Comparison of ENCODE assay signal across 8 cellular contexts in the genomic region with DNA sequence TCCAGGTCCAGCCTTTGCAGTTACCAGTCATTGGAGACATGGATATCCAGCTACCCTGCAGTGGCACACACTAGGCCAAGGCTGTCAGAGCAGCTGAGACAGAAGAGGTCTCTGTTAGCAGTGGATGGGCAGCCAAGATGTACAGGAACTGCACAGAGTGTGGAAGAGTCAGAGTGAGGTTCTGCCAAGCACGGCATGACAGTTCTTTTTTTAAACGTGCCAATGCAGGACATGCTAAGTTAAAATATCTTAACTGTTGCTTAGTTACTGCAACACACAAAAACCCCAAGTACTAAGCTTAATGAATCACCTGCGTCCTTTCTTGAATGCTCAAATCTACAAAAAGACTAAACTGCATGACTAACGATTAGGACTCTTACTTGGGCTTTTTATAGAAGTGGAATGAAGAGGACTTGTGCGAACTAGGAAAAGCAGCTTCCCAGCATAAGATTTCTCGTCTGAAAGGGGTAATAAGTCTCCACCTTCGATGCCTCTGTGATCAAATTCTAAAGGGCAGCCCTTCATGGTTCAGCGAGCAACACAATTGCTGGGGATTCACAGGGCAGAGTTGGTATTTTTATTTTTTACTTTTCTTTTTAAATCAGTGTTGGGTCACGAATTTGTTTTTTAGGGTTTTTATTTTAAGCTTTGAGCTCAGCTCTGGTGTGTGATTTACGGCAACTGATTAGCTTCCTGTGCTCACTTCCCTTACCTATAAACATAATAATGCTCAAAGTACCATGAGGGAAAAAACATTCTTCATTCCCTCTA. TPM values are rescaled to one million over a fixed set of nuclear protein-coding genes. Genes with fewer than 3 reads are reported as not detected.
A peak's percentile ranks its signal among the peaks of the same experiment; 100 is the strongest.
DNase-seq lines count a peak whose midpoint lies in the region; ATAC-seq, FAIRE-seq and TF ChIP-seq lines count a peak whose summit lies in the region.

No MANE protein-coding gene starts in this region.

- intact Hi-C loops in naive thymus-derived CD4-positive, alpha-beta T cell (cut with micrococcal nuclease) = loop anchor here in 1 of 2 donors (1.0 kb wide), 1 partner anchor 21 kb away; the partner anchor contains the start of gene MAPK1IP1L

- H3K27me3 Mint-ChIP-seq in effector memory CD8-positive, alpha-beta T cell = no peaks in the 10 kb centered on the region
- no peaks in the 10 kb centered on the region for H3K27me3 Mint-ChIP-seq in naive thymus-derived CD4-positive, alpha-beta T cell

- DNase-seq in A549 (ENCODE audit: low read depth in 1 of 2, low spot score in 1 of 2) (peak in 1 of 2 experiments; percentile 32), SW 1271 (lab: John Stamatoyannopoulos, UW) (no peak), H7 (no peak)
- DNase-seq in effector memory CD8-positive, alpha-beta T cell = peak in 1 of 3 experiments; percentile 9
- DNase-seq in naive thymus-derived CD4-positive, alpha-beta T cell = peak in 5 of 9 donors; percentile 28 to 49 (median 37)

- H3K4me2 ChIP-seq in A549 (no peak overlapping the region), SU-DHL-6 (ENCODE audit: low read depth, low read length, poor library complexity, severe bottlenecking) (peak overlapping the region; percentile 56)

- TF ChIP-seq RAD21 in A549 (conservative IDR thresholded peaks at IDR 0.05 in 1 of 2, IDR thresholded peaks at IDR 0.05 in 1 of 2) = no peak

- H3K9me2 ChIP-seq in SU-DHL-6 (replicated peaks; ENCODE audit: insufficient read depth, low read length) = no peaks in the 10 kb centered on the region

- H3K4me3 Mint-ChIP-seq in effector memory CD8-positive, alpha-beta T cell = peak overlapping the region; percentile 24 to 53
- H3K4me3 Mint-ChIP-seq in naive thymus-derived CD4-positive, alpha-beta T cell = peak overlapping the region; percentile 39 to 83 (median 73)

- H2AFZ ChIP-seq in SU-DHL-6 (ENCODE audit: low read depth, low read length, severe bottlenecking) = no peak overlapping the region

- H3K9me3 ChIP-seq in A549 (no peaks in the 10 kb centered on the region), SU-DHL-6 (ENCODE audit: insufficient read depth, low read length) (no peaks in the 10 kb centered on the region)
- H3K9me3 ChIP-seq in naive thymus-derived CD4-positive, alpha-beta T cell (ENCODE audit: control insufficient read depth in 2 of 3, low read length in 3 of 3) = no peaks in the 10 kb centered on the region

- FAIRE-seq in A549 (lab: Jason Lieb, UNC) = no peak

- no peaks in the 10 kb centered on the region for H4K20me1 ChIP-seq in SU-DHL-6 (ENCODE audit: low read depth, low read length)

- ATAC-seq in A549 (peak; percentile 51 to 58; a peak in 5 of 6 replicates), GM18498 (IDR thresholded peaks at IDR 0.05; ENCODE audit: unreplicated experiment) (peak; percentile 48), HG02938 (IDR thresholded peaks at IDR 0.05; ENCODE audit: unreplicated experiment) (peak; percentile 54)
- peak; percentile 83 for ATAC-seq in effector memory CD8-positive, alpha-beta T cell (replicated peaks)
- peak; percentile 80 for ATAC-seq in naive thymus-derived CD4-positive, alpha-beta T cell

- H3K36me3 Mint-ChIP-seq in effector memory CD8-positive, alpha-beta T cell (ENCODE audit: insufficient read depth) = peaks cover 6% of the 10 kb centered on the region
- peaks cover 0 to 6% (median 0%) of the 10 kb centered on the region in 5 donors for H3K36me3 Mint-ChIP-seq in naive thymus-derived CD4-positive, alpha-beta T cell

- no peaks in the 10 kb centered on the region for H3K27me3 ChIP-seq in SU-DHL-6 (ENCODE audit: low read length)
- no peaks in the 10 kb centered on the region for H3K27me3 ChIP-seq in naive thymus-derived CD4-positive, alpha-beta T cell (ENCODE audit: control insufficient read depth in 2 of 2, insufficient read depth in 2 of 2, low read length in 2 of 2)
- H3K27me3 ChIP-seq in H7 (ENCODE audit: control insufficient read depth, insufficient read depth, low read length) = no peaks in the 10 kb centered on the region

- peaks cover 20 to 35% of the 10 kb centered on the region in 2 donors for H3K4me1 Mint-ChIP-seq in effector memory CD8-positive, alpha-beta T cell (ENCODE audit: low read depth in 2 of 2)
- H3K4me1 Mint-ChIP-seq in naive thymus-derived CD4-positive, alpha-beta T cell = peaks cover 10 to 42% (median 28%) of the 10 kb centered on the region in 7 donors

- TF ChIP-seq CTCF in A549 (IDR thresholded peaks at IDR 0.05) (no peak), SU-DHL-6 (IDR thresholded peaks at IDR 0.05; ENCODE audit: insufficient read depth, low read length, poor library complexity, severe bottlenecking) (no peak)

- H3K9ac ChIP-seq in SU-DHL-6 (ENCODE audit: low read length) = peak overlapping the region; percentile 11; the same call in 1 of the 2 replicates

- CTCF ChIA-PET in A549 (lab: Yijun Ruan, JAX) = interaction anchor here (0.6 to 3.2 kb wide), 8 partner anchors 12 to 353 kb away, joined by 3 to 17 read pairs (median 5); partner anchors contain the start of gene MAPK1IP1L
- CTCF ChIA-PET in naive thymus-derived CD4-positive, alpha-beta T cell (lab: Charles Lee) = interaction anchor here (0.5 to 1.2 kb wide), 5 partner anchors 21 to 199 kb away, joined by 4 to 7 read pairs (median 5); partner anchors contain the start of genes FBXO34 and MAPK1IP1L

- WGBS in A549 (ENCODE audit: missing lambda C conversion rate) = 60% methylated on average over 10 of the region's 10 CpGs

- H3K27ac ChIP-seq in A549 = no peak overlapping the region
- peak overlapping the region; percentile 71 for H3K27ac ChIP-seq in SU-DHL-6 (ENCODE audit: low read depth, low read length)
- peak overlapping the region; percentile 39 for H3K27ac ChIP-seq in naive thymus-derived CD4-positive, alpha-beta T cell (ENCODE audit: low read depth, low read length)

- H3K4me1 ChIP-seq in A549 = peaks cover 3% of the 10 kb centered on the region; the same call in 1 of the 3 replicates
- peaks cover 0 to 10% of the 10 kb centered on the region in 2 donors for H3K4me1 ChIP-seq in naive thymus-derived CD4-positive, alpha-beta T cell (ENCODE audit: control insufficient read depth in 2 of 2, insufficient read depth in 2 of 2, low read length in 2 of 2)

- no peak for TF ChIP-seq POLR2A in A549 (IDR thresholded peaks at IDR 0.05; ENCODE audit: low read length)

- H3K79me2 ChIP-seq in SU-DHL-6 (ENCODE audit: insufficient read depth, low read length) = no peaks in the 10 kb centered on the region

- peaks cover 32% of the 10 kb centered on the region for H3F3A ChIP-seq in SU-DHL-6 (ENCODE audit: insufficient read depth)

- H3K9me3 Mint-ChIP-seq in effector memory CD8-positive, alpha-beta T cell = no peaks in the 10 kb centered on the region
- H3K9me3 Mint-ChIP-seq in naive thymus-derived CD4-positive, alpha-beta T cell = no peaks in the 10 kb centered on the region

- H3K27ac Mint-ChIP-seq in effector memory CD8-positive, alpha-beta T cell = peak overlapping the region; percentile 81 to 86
- H3K27ac Mint-ChIP-seq in naive thymus-derived CD4-positive, alpha-beta T cell = peak overlapping the region; percentile 64 to 95 (median 90)

- no peak for TF ChIP-seq EP300 in A549 (IDR thresholded peaks at IDR 0.05)

- H3K4me3 ChIP-seq in A549 (no peak overlapping the region), SU-DHL-6 (ENCODE audit: insufficient read depth, low read length, poor library complexity, severe bottlenecking) (no peak overlapping the region), H7 (ENCODE audit: insufficient read depth, low read depth, low read length) (no peak overlapping the region)
- H3K4me3 ChIP-seq in naive thymus-derived CD4-positive, alpha-beta T cell (ENCODE audit: low read length) = peak overlapping the region; percentile 10

- POLR2A ChIA-PET in A549 (lab: Yijun Ruan, JAX) = interaction anchor here (1.8 kb wide), 1 partner anchor 21 kb away, joined by 9 read pairs; the partner anchor contains the start of gene MAPK1IP1L
- POLR2A ChIA-PET in naive thymus-derived CD4-positive, alpha-beta T cell (lab: Charles Lee) = interaction anchor here (0.5 to 1.1 kb wide), 3 partner anchors 8 to 23 kb away, joined by 3 to 4 read pairs (median 3); partner anchors contain the start of gene MAPK1IP1L

- no peaks in the 10 kb centered on the region for H3K36me3 ChIP-seq in SU-DHL-6 (ENCODE audit: low read length)
- H3K36me3 ChIP-seq in naive thymus-derived CD4-positive, alpha-beta T cell (ENCODE audit: control insufficient read depth in 2 of 3, insufficient read depth in 3 of 3, low read length in 3 of 3) = no peaks in the 10 kb centered on the region
- no peaks in the 10 kb centered on the region for H3K36me3 ChIP-seq in H7 (replicated peaks; ENCODE audit: control insufficient read depth, insufficient read depth, low read length)

RNA-seq across cellular contexts. Expression of gene MAPK1IP1L, which starts 20.6 kb away (rescaled TPM):
- 72.3 and 76.1 TPM in 2 replicates for polyA plus RNA-seq in A549 (2011; rRNA removed)
- polyA plus RNA-seq in A549 (2012; cell fraction: cytosol; rRNA removed) = 145 and 182 TPM in 2 replicates
- 144 and 188 TPM in 2 replicates for polyA plus RNA-seq in A549 (2012; cell fraction: nucleus; rRNA removed)
- polyA plus RNA-seq in A549 (2017; fragmentation: RNase III; extraction: RNeasy Plus Mini Kit Qiagen cat#74134 plus additional on column Dnase treatment) = 42.9 to 48.2 TPM (median 43.0 TPM) in 3 replicates
- 284 and 330 TPM in 2 replicates for polyA minus RNA-seq in A549 (2011; rRNA and poly(A)+ RNA removed)
- total RNA-seq in naive thymus-derived CD4-positive, alpha-beta T cell = 100 to 1,000 TPM in 3 of 5 experiments, 10 to 100 TPM in 2; 65.1 to 143 (median 111) TPM
- 10 to 100 TPM; 63.1 to 79.7 TPM for polyA plus RNA-seq in naive thymus-derived CD4-positive, alpha-beta T cell
- total RNA-seq in H7 (2014; rRNA removed; shearing (Covaris generic)) = 45.7 and 51.0 TPM in 2 replicates

RNA-seq across cellular contexts. Expression of gene SOCS4, which starts 45.0 kb away (rescaled TPM):
- polyA plus RNA-seq in A549 (2011; rRNA removed) (15.3 and 15.9 TPM in 2 replicates), A549 (2017; fragmentation: RNase III; extraction: RNeasy Plus Mini Kit Qiagen cat#74134 plus additional on column Dnase treatment) (16.4 to 20.7 TPM (median 18.4 TPM) in 3 replicates)
- polyA plus RNA-seq in A549 (2012; cell fraction: cytosol; rRNA removed) = 3.0 TPM in 2 replicates
- 1.6 and 2.8 TPM in 2 replicates for polyA plus RNA-seq in A549 (2012; cell fraction: nucleus; rRNA removed)
- 26.5 and 26.9 TPM in 2 replicates for polyA minus RNA-seq in A549 (2011; rRNA and poly(A)+ RNA removed)
- total RNA-seq in naive thymus-derived CD4-positive, alpha-beta T cell = 10 to 100 TPM; 21.2 to 30.3 (median 22.1) TPM
- 1 to 10 TPM; 1.2 to 2.2 TPM for polyA plus RNA-seq in naive thymus-derived CD4-positive, alpha-beta T cell
- 7.7 and 9.8 TPM in 2 replicates for total RNA-seq in H7 (2014; rRNA removed; shearing (Covaris generic))

RNA-seq across cellular contexts. Expression of gene WDHD1, which starts 45.2 kb away (rescaled TPM):
- polyA plus RNA-seq in A549 (2011; rRNA removed) (21.1 and 35.6 TPM in 2 replicates), A549 (2017; fragmentation: RNase III; extraction: RNeasy Plus Mini Kit Qiagen cat#74134 plus additional on column Dnase treatment) (14.4 to 16.3 TPM (median 16.0 TPM) in 3 replicates)
- polyA plus RNA-seq in A549 (2012; cell fraction: cytosol; rRNA removed) = 5.8 and 6.0 TPM in 2 replicates
- 3.5 and 3.9 TPM in 2 replicates for polyA plus RNA-seq in A549 (2012; cell fraction: nucleus; rRNA removed)
- 17.9 and 19.7 TPM in 2 replicates for polyA minus RNA-seq in A549 (2011; rRNA and poly(A)+ RNA removed)
- total RNA-seq in naive thymus-derived CD4-positive, alpha-beta T cell = 10 to 100 TPM in 1 of 5 experiments, 1 to 10 TPM in 4; 2.6 to 26.6 (median 3.6) TPM
- polyA plus RNA-seq in naive thymus-derived CD4-positive, alpha-beta T cell = 1 to 10 TPM; 1.6 to 1.7 TPM
- 39.4 and 70.4 TPM in 2 replicates for total RNA-seq in H7 (2014; rRNA removed; shearing (Covaris generic))

RNA-seq across cellular contexts. Expression of gene LGALS3, which starts 57.0 kb away (rescaled TPM):
- 53.6 and 61.0 TPM in 2 replicates for polyA plus RNA-seq in A549 (2011; rRNA removed)
- 40.9 and 52.4 TPM in 2 replicates for polyA plus RNA-seq in A549 (2012; cell fraction: cytosol; rRNA removed)
- polyA plus RNA-seq in A549 (2012; cell fraction: nucleus; rRNA removed) = 64.0 and 70.6 TPM in 2 replicates
- 57.2 to 65.6 TPM (median 60.2 TPM) in 3 replicates for polyA plus RNA-seq in A549 (2017; fragmentation: RNase III; extraction: RNeasy Plus Mini Kit Qiagen cat#74134 plus additional on column Dnase treatment)
- 21.6 and 22.6 TPM in 2 replicates for polyA minus RNA-seq in A549 (2011; rRNA and poly(A)+ RNA removed)
- 10 to 100 TPM in 4 of 5 experiments, 1 to 10 TPM in 1; 7.5 to 71.7 (median 12.4) TPM for total RNA-seq in naive thymus-derived CD4-positive, alpha-beta T cell
- polyA plus RNA-seq in naive thymus-derived CD4-positive, alpha-beta T cell = under 1 TPM; 0.35 to 0.51 TPM
- total RNA-seq in H7 (2014; rRNA removed; shearing (Covaris generic)) = 0.18 and 1.6 TPM in 2 replicates

Comparison
In these comparisons a context has a peak if more than half of its experiments do, and no peak if none do; other contexts are left out.
1. DNase-seq: peak in naive thymus-derived CD4-positive, alpha-beta T cell (5 of 9); none in SW 1271 (0 of 2) and H7 (single experiment).
2. H3K27ac ChIP-seq: peak in SU-DHL-6 (single experiment) and naive thymus-derived CD4-positive, alpha-beta T cell (single experiment); none in A549 (0 of 2).
3. Peak in every context shown above with its lines, with median percentiles within 50 percentile points of each other: ATAC-seq.